ENCODE assay signal across 8 cellular contexts in the genomic region with DNA sequence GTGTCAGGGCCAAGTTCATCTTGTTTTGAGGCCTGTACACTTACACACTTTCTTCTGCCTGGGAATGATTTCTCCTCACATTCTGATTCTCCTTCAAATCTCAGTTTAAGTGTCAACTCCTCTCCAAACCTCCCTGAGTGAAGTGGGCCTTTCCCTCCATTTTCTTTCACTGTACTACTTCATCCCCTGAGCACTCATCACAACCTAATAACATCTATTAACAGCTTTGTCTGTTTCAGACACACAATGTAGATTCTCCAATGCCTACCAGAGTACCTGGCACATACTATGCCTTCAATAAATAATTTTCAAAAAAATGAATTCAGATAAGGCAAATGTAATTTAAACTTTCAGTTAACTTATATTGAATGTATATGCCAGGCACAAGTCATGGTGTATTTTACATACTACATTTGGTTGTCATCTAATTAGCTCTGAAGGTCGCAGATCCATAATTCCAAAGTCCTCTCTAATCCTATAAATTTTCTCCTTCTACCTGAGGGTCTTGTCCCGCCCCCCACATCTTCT. TPM values are rescaled to one million over a fixed set of nuclear protein-coding genes. Genes with fewer than 3 reads are reported as not detected.
DNase-seq lines count a peak whose midpoint lies in the region; ATAC-seq and TF ChIP-seq lines count a peak whose summit lies in the region.

No MANE protein-coding gene starts in this region.

- no peaks in the 10 kb centered on the region for H3K9me3 ChIP-seq in transverse colon

- peaks cover 38% of the 10 kb centered on the region for H3K4me1 Mint-ChIP-seq in activated naive CD8-positive, alpha-beta T cell (ENCODE audit: low read depth)

- peak overlapping the region; percentile 70 to 80 (median 77) for H3K27ac ChIP-seq in transverse colon

- no peak for TF ChIP-seq EP300 in transverse colon (IDR thresholded peaks at IDR 0.05; ENCODE audit: low read depth)

- peaks cover 0 to 4% (median 0%) of the 10 kb centered on the region in 4 donors for H3K36me3 ChIP-seq in transverse colon

- peaks cover 2% of the 10 kb centered on the region for H3K27me3 Mint-ChIP-seq in activated naive CD8-positive, alpha-beta T cell

- ATAC-seq in GM18867 (IDR thresholded peaks at IDR 0.05; ENCODE audit: unreplicated experiment): peak; percentile 3
- ATAC-seq in HG03025 (IDR thresholded peaks at IDR 0.05; ENCODE audit: low FRiP score, unreplicated experiment): peak; percentile 8
- peak; percentile 35 for ATAC-seq in left colon
- no peak for ATAC-seq in HG03175 (IDR thresholded peaks at IDR 0.05; ENCODE audit: unreplicated experiment)

- peak overlapping the region; percentile 59 to 91 (median 75) for H3K4me3 ChIP-seq in transverse colon

- peaks cover 9% of the 10 kb centered on the region for H3K36me3 Mint-ChIP-seq in activated naive CD8-positive, alpha-beta T cell

- H3K4me3 Mint-ChIP-seq in activated naive CD8-positive, alpha-beta T cell: peak overlapping the region; percentile 98

- 0% methylated on average over 2 of the region's 2 CpGs for WGBS in transverse colon (ENCODE audit: low coverage in 1 of 2), 2 donors

- intact Hi-C loops in left colon (cut with DNase I, micrococcal nuclease) (no loop called here), transverse colon (cut with DNase I; ENCODE audit: low total_unique reads) (no loop called here)

- peak overlapping the region; percentile 91 for H3K27ac Mint-ChIP-seq in activated naive CD8-positive, alpha-beta T cell

- TF ChIP-seq POLR2A in transverse colon (IDR thresholded peaks at IDR 0.05): no peak

- in situ Hi-C loops in transverse colon (cut with MboI; ENCODE audit: low pct_ligation_motif_present in 1 of 4, low pct_unique_long_range_greater_than_20kb in 1 of 4, low sequenced_read_pairs in 3 of 4): no loop called here

- DNase-seq in left colon: no peak
- DNase-seq in transverse colon: no peak
- no peak for DNase-seq in NOMO-1 treated with DMSO at 0.1 percent for 48 hours (lab: John Stamatoyannopoulos, UW; ENCODE audit: unreplicated experiment)
- DNase-seq in hepatic stellate cell (ENCODE audit: low spot score): no peak

- no peak for TF ChIP-seq CTCF in transverse colon (IDR thresholded peaks at IDR 0.05)

- no peaks in the 10 kb centered on the region for H3K27me3 ChIP-seq in transverse colon

- H3K4me1 ChIP-seq in transverse colon: peaks cover 0 to 19% (median 8%) of the 10 kb centered on the region in 4 donors

- no peaks in the 10 kb centered on the region for H3K9me3 Mint-ChIP-seq in activated naive CD8-positive, alpha-beta T cell (ENCODE audit: low read depth)

RNA-seq across cellular contexts. Expression of a gene that starts 0.4 kb away (rescaled TPM):
- total RNA-seq in left colon: 10 to 100 TPM; 36.3 to 37.6 TPM
- 100 to 1,000 TPM in 1 of 4 donors, 10 to 100 TPM in 3; 17.6 to 109 (median 27.6) TPM for total RNA-seq in transverse colon

RNA-seq across cellular contexts. Expression of a gene that starts 52.1 kb away (rescaled TPM):
- total RNA-seq in left colon: 10 to 100 TPM in 1 of 2 donors, 1 to 10 TPM in 1; 7.0 to 11.8 TPM
- total RNA-seq in transverse colon: 10 to 100 TPM in 2 of 4 donors, 1 to 10 TPM in 2; 4.2 to 18.6 (median 9.3) TPM
